ENCODE assay signal across 9 cellular contexts in genomic region chr3:45677045-45677436, GRCh38. TPM values are rescaled to one million over a fixed set of nuclear protein-coding genes. Genes with fewer than 3 reads are reported as not detected.
DNase-seq lines count a peak whose midpoint lies in the region; ATAC-seq and TF ChIP-seq lines count a peak whose summit lies in the region.
"Had no signal": no experiment of that assay in that cellular context is flagged by ENCODE, and none has a peak within 500 bp of the region (broad histone marks: within the 10 kb centered on the region; RNA-seq: fewer than 3 reads in every experiment).

No MANE protein-coding gene starts in this region.

- DNase-seq in HCEC 1CT = peak; percentile 59
- peak; percentile 86 for DNase-seq in activated CD4-positive, alpha-beta T cell treated with anti-CD3 and anti-CD28 coated beads, Interleukin-2, amount 10 ng/mL, durations not matched to agents 24 days and 14 days
- DNase-seq in effector memory CD8-positive, alpha-beta T cell = peak; percentile 48 to 55 (median 52)
- peak in 8 of 9 donors; percentile 37 to 79 (median 77) for DNase-seq in naive thymus-derived CD4-positive, alpha-beta T cell
- no peak for DNase-seq in NCI-H524 (lab: John Stamatoyannopoulos, UW)
- no peak for DNase-seq in superior temporal gyrus (ENCODE audit: extremely low spot score)
- no peak for DNase-seq in progenitor cell of endocrine pancreas (ENCODE audit: low spot score, unreplicated experiment)

- no peak for TF ChIP-seq CTCF in progenitor cell of endocrine pancreas (IDR thresholded peaks at IDR 0.05; ENCODE audit: unreplicated experiment)

- ATAC-seq in effector memory CD8-positive, alpha-beta T cell (replicated peaks) = peak; percentile 99
- peak; percentile 92 for ATAC-seq in naive thymus-derived CD4-positive, alpha-beta T cell
- ATAC-seq in GM19324 (IDR thresholded peaks at IDR 0.05; ENCODE audit: low FRiP score, unreplicated experiment) = no peak

- H3K27ac ChIP-seq in naive thymus-derived CD4-positive, alpha-beta T cell (ENCODE audit: low read depth, low read length) = peak overlapping the region; percentile 74
- H3K27ac ChIP-seq: parathyroid adenoma had no signal

- peaks cover 44% of the 10 kb centered on the region for H3K36me3 Mint-ChIP-seq in activated CD4-positive, alpha-beta T cell treated with anti-CD3 and anti-CD28 coated beads, Interleukin-2, amount 10 ng/mL, durations not matched to agents 24 days and 14 days (ENCODE audit: low read depth)
- H3K36me3 Mint-ChIP-seq in effector memory CD8-positive, alpha-beta T cell (ENCODE audit: insufficient read depth) = peaks cover 19% of the 10 kb centered on the region
- peaks cover 0 to 41% (median 18%) of the 10 kb centered on the region in 5 donors for H3K36me3 Mint-ChIP-seq in naive thymus-derived CD4-positive, alpha-beta T cell
- H3K36me3 Mint-ChIP-seq in progenitor cell of endocrine pancreas (ENCODE audit: insufficient read depth) = peaks cover 10% of the 10 kb centered on the region

- H3K4me1 ChIP-seq in naive thymus-derived CD4-positive, alpha-beta T cell (ENCODE audit: control insufficient read depth in 2 of 2, insufficient read depth in 2 of 2, low read length in 2 of 2) = peaks cover 11 to 21% of the 10 kb centered on the region in 2 donors

- no peaks in the 10 kb centered on the region for H3K27me3 ChIP-seq in naive thymus-derived CD4-positive, alpha-beta T cell (ENCODE audit: control insufficient read depth in 2 of 2, insufficient read depth in 2 of 2, low read length in 2 of 2)

- peak overlapping the region; percentile 94 for H3K27ac Mint-ChIP-seq in activated CD4-positive, alpha-beta T cell treated with anti-CD3 and anti-CD28 coated beads, Interleukin-2, amount 10 ng/mL, durations not matched to agents 24 days and 14 days
- peak overlapping the region; percentile 89 to 95 for H3K27ac Mint-ChIP-seq in effector memory CD8-positive, alpha-beta T cell
- H3K27ac Mint-ChIP-seq in naive thymus-derived CD4-positive, alpha-beta T cell = peak overlapping the region; percentile 92 to 98 (median 96)
- no peak overlapping the region for H3K27ac Mint-ChIP-seq in progenitor cell of endocrine pancreas

- H3K4me1 Mint-ChIP-seq in activated CD4-positive, alpha-beta T cell treated with anti-CD3 and anti-CD28 coated beads, Interleukin-2, amount 10 ng/mL, durations not matched to agents 24 days and 14 days = peaks cover 17% of the 10 kb centered on the region
- H3K4me1 Mint-ChIP-seq in effector memory CD8-positive, alpha-beta T cell (ENCODE audit: low read depth in 2 of 2) = peaks cover 14 to 17% of the 10 kb centered on the region in 2 donors
- H3K4me1 Mint-ChIP-seq in naive thymus-derived CD4-positive, alpha-beta T cell = peaks cover 16 to 53% (median 43%) of the 10 kb centered on the region in 7 donors
- H3K4me1 Mint-ChIP-seq in progenitor cell of endocrine pancreas (ENCODE audit: low read depth) = no peaks in the 10 kb centered on the region

- intact Hi-C loops in activated CD4-positive, alpha-beta T cell treated with anti-CD3 and anti-CD28 coated beads, Interleukin-2, amount 10 ng/mL, durations not matched to agents 24 days and 14 days (cut with micrococcal nuclease) = no loop called here
- intact Hi-C loops in naive thymus-derived CD4-positive, alpha-beta T cell (cut with micrococcal nuclease) = loop anchor here (1.0 kb wide), 3 partner anchors 11 to 13 kb away; partner anchors contain the start of gene SACM1L (in 1 of the 2)

- POLR2A ChIA-PET in naive thymus-derived CD4-positive, alpha-beta T cell (lab: Charles Lee) = interaction anchor here (0.7 to 3.2 kb wide), 8 partner anchors 9 to 296 kb away, joined by 3 to 23 read pairs (median 6); partner anchors contain the start of gene SACM1L

- H3K36me3 ChIP-seq in naive thymus-derived CD4-positive, alpha-beta T cell (ENCODE audit: control insufficient read depth in 2 of 3, insufficient read depth in 3 of 3, low read length in 3 of 3) = peaks cover 0 to 19% (median 0%) of the 10 kb centered on the region in 3 experiments

- H3K27me3 Mint-ChIP-seq in activated CD4-positive, alpha-beta T cell treated with anti-CD3 and anti-CD28 coated beads, Interleukin-2, amount 10 ng/mL, durations not matched to agents 24 days and 14 days = no peaks in the 10 kb centered on the region
- H3K27me3 Mint-ChIP-seq in effector memory CD8-positive, alpha-beta T cell = no peaks in the 10 kb centered on the region
- no peaks in the 10 kb centered on the region for H3K27me3 Mint-ChIP-seq in naive thymus-derived CD4-positive, alpha-beta T cell
- no peaks in the 10 kb centered on the region for H3K27me3 Mint-ChIP-seq in progenitor cell of endocrine pancreas

- H3K9me3 Mint-ChIP-seq in activated CD4-positive, alpha-beta T cell treated with anti-CD3 and anti-CD28 coated beads, Interleukin-2, amount 10 ng/mL, durations not matched to agents 24 days and 14 days = no peaks in the 10 kb centered on the region
- H3K9me3 Mint-ChIP-seq in effector memory CD8-positive, alpha-beta T cell = no peaks in the 10 kb centered on the region
- peaks cover 0 to 2% (median 0%) of the 10 kb centered on the region in 11 donors for H3K9me3 Mint-ChIP-seq in naive thymus-derived CD4-positive, alpha-beta T cell
- H3K9me3 Mint-ChIP-seq in progenitor cell of endocrine pancreas (ENCODE audit: low read depth) = no peaks in the 10 kb centered on the region

- peak overlapping the region; percentile 55 for H3K4me3 ChIP-seq in naive thymus-derived CD4-positive, alpha-beta T cell (ENCODE audit: low read length)

- CTCF ChIA-PET in naive thymus-derived CD4-positive, alpha-beta T cell (lab: Charles Lee) = interaction anchor here (0.9 to 2.4 kb wide), 3 partner anchors 11 to 17 kb away, joined by 3 to 18 read pairs (median 8); no protein-coding TSS in a partner anchor

- peak overlapping the region; percentile 79 for H3K4me3 Mint-ChIP-seq in activated CD4-positive, alpha-beta T cell treated with anti-CD3 and anti-CD28 coated beads, Interleukin-2, amount 10 ng/mL, durations not matched to agents 24 days and 14 days
- H3K4me3 Mint-ChIP-seq in effector memory CD8-positive, alpha-beta T cell = peak overlapping the region; percentile 74 to 77
- peak overlapping the region; percentile 70 to 88 (median 82) for H3K4me3 Mint-ChIP-seq in naive thymus-derived CD4-positive, alpha-beta T cell
- no peak overlapping the region for H3K4me3 Mint-ChIP-seq in progenitor cell of endocrine pancreas (ENCODE audit: low read depth)

- no peaks in the 10 kb centered on the region for H3K9me3 ChIP-seq in naive thymus-derived CD4-positive, alpha-beta T cell (ENCODE audit: control insufficient read depth in 2 of 3, low read length in 3 of 3)

RNA-seq across cellular contexts. Expression of gene SACM1L, which starts 12.2 kb away (rescaled TPM):
- 88.0 and 91.7 TPM in 2 replicates for total RNA-seq in activated CD4-positive, alpha-beta T cell treated with anti-CD3 and anti-CD28 coated beads, Interleukin-2, amount 10 ng/mL, durations not matched to agents 24 days and 14 days
- total RNA-seq in naive thymus-derived CD4-positive, alpha-beta T cell = 10 to 100 TPM; 60.8 to 93.8 (median 70.5) TPM
- 10 to 100 TPM; 21.1 to 38.0 TPM for polyA plus RNA-seq in naive thymus-derived CD4-positive, alpha-beta T cell
- total RNA-seq in progenitor cell of endocrine pancreas = 56.7 and 61.3 TPM in 2 replicates

Comparison
In these comparisons a context has a peak if more than half of its experiments do, and no peak if none do; other contexts are left out.
1. DNase-seq: peak in HCEC 1CT (single experiment), activated CD4-positive, alpha-beta T cell treated with anti-CD3 and anti-CD28 coated beads, Interleukin-2, amount 10 ng/mL, durations not matched to agents 24 days and 14 days (single experiment), effector memory CD8-positive, alpha-beta T cell (3 of 3) and naive thymus-derived CD4-positive, alpha-beta T cell (8 of 9); none in NCI-H524 (0 of 2), superior temporal gyrus (single experiment) and progenitor cell of endocrine pancreas (single experiment).